In the genomic region with DNA sequence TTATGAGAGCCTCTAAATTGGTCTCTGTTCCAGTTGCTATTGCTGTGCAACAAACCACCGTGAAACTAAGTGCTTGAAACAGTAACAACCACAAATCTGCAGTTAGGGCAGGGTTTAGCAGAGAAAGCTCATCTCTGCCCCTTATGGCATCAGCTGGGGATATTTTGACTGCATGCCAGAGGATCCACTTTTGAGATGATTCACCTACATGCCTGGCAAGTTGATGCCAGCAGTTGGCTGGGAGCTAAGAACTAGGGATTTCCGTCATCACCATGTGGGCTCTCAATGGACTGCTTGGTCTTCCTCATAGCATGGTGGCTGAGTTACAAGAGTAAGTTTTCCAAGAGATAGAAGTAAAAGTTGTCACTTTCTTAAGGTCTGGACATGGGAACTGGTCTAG, we compare ENCODE assay signal across 26 cellular contexts. TPM values are rescaled to one million over a fixed set of nuclear protein-coding genes. Genes with fewer than 3 reads are reported as not detected.
DNase-seq lines count a peak whose midpoint lies in the region; ATAC-seq, FAIRE-seq and TF ChIP-seq lines count a peak whose summit lies in the region.
"Had no signal": no experiment of that assay in that cellular context is flagged by ENCODE, and none has a peak within 500 bp of the region (broad histone marks: within the 10 kb centered on the region; RNA-seq: fewer than 3 reads in every experiment).

No MANE protein-coding gene starts in this region.

- no peaks in the 10 kb centered on the region for H3K27me3 ChIP-seq in RWPE2 (ENCODE audit: insufficient read depth, poor library complexity, severe bottlenecking)
- H3K27me3 ChIP-seq: body of pancreas, colonic mucosa, SJCRH30 had no signal

- peaks cover 20% of the 10 kb centered on the region for H3K36me3 ChIP-seq in RWPE2 (ENCODE audit: low read depth)
- H3K36me3 ChIP-seq: colonic mucosa, SJCRH30 had no signal

- intact Hi-C loops in Right ventricle myocardium superior (cut with DNase I) = no loop called here
- intact Hi-C loops in posterior vena cava (cut with DNase I) = no loop called here

- peak overlapping the region; percentile 9 for H3K27ac ChIP-seq in RWPE2 (ENCODE audit: poor library complexity, severe bottlenecking)
- H3K27ac ChIP-seq: body of pancreas, colonic mucosa, SJCRH30 had no signal

- no peaks in the 10 kb centered on the region for H3K4me1 ChIP-seq in RWPE2 (ENCODE audit: insufficient read depth, poor library complexity, severe bottlenecking)
- H3K4me1 ChIP-seq: body of pancreas, colonic mucosa, SJCRH30 had no signal

- no peaks in the 10 kb centered on the region for H3K9me3 ChIP-seq in RWPE2 (ENCODE audit: severe bottlenecking)
- H3K9me3 ChIP-seq: body of pancreas, colonic mucosa, SJCRH30 had no signal

- FAIRE-seq in HTR-8/SVneo (lab: Jason Lieb, UNC) (no peak), GM12892 (lab: Jason Lieb, UNC) (no peak)
- FAIRE-seq: endometrium, G401.6, GM19239, H1, keratinocyte had no signal

- DNase-seq in EL (peak; percentile 55), HTR-8/SVneo (ENCODE audit: insufficient read length, low spot score) (peak; percentile 15), RWPE2 (ENCODE audit: low spot score) (no peak), glomerular visceral epithelial cell (ENCODE audit: extremely low spot score) (peak; percentile 79), Right ventricle myocardium superior (no peak), GM12892 (ENCODE audit: insufficient read length) (no peak), posterior vena cava (ENCODE audit: low spot score) (no peak)
- DNase-seq in stimulated activated CD4-positive, alpha-beta T cell treated with anti-CD3 and anti-CD28 coated beads, Interleukin-1b, Interleukin-23, amount 100 ng/mL, for 48 hours = no peak
- DNase-seq: activated CD8-positive, alpha-beta memory T cell treated with anti-CD3 and anti-CD28 coated beads for 24 hours; activated T-cell treated with anti-CD3 and anti-CD28 coated beads, Interleukin-2, amount 50 U/mL, for 72 hours; body of pancreas; colonic mucosa; hypothalamus; MM.1S; NCI-H187; NCI-H510A treated with DMSO at 0.1 percent for 48 hours; posterior cingulate gyrus; SJCRH30; stimulated activated CD4-positive, alpha-beta T cell treated with anti-CD3 and anti-CD28 coated beads, Interleukin-2, amount 100 ng/mL, for 48 hours had no signal

- no peak for TF ChIP-seq POLR2A in GM12892 (IDR thresholded peaks at IDR 0.05; ENCODE audit: low read depth, low read length)

- no peak for TF ChIP-seq CTCF in RWPE2 (IDR thresholded peaks at IDR 0.05; ENCODE audit: poor library complexity, severe bottlenecking)

- peak; percentile 86 for ATAC-seq in RWPE2 (ENCODE audit: low read depth)
- no peak for ATAC-seq in Right ventricle myocardium superior (ENCODE audit: poor library complexity)
- ATAC-seq: activated CD4-positive, CD25-positive, alpha-beta regulatory T cell treated with anti-CD3 and anti-CD28 coated beads, Interleukin-2, amount 50 U/mL, for 24 hours; activated T-cell treated with anti-CD3 and anti-CD28 coated beads, Interleukin-2, amount 50 U/mL, for 72 hours; body of pancreas had no signal

- no peak overlapping the region for H3K4me3 ChIP-seq in RWPE2 (ENCODE audit: severe bottlenecking)
- H3K4me3 ChIP-seq: body of pancreas, colonic mucosa, SJCRH30 had no signal

RNA-seq across cellular contexts. Expression of gene PLCB4, which starts 35.1 kb away (rescaled TPM):
- total RNA-seq in Right ventricle myocardium superior = 27.4 TPM
- polyA plus RNA-seq in GM12892 (2012; ENCODE audit: missing spikeins) = not detected
- total RNA-seq in posterior vena cava = 10 to 100 TPM; 40.4 to 53.3 TPM
- total RNA-seq: activated T-cell treated with anti-CD3 and anti-CD28 coated beads, Interleukin-2, amount 50 U/mL, for 72 hours; T-helper 2 cell treated with Interferon-gamma antibody and Interleukin-4, amounts not matched to agents 100 ng/mL and 5 ng/mL, for 36 hours had no signal

Comparison
In these comparisons a context has a peak if more than half of its experiments do, and no peak if none do; other contexts are left out.
1. DNase-seq: peak in EL (single experiment), HTR-8/SVneo (single experiment) and glomerular visceral epithelial cell (single experiment); none in RWPE2 (single experiment), Right ventricle myocardium superior (single experiment), GM12892 (single experiment), stimulated activated CD4-positive, alpha-beta T cell treated with anti-CD3 and anti-CD28 coated beads, Interleukin-1b, Interleukin-23, amount 100 ng/mL, for 48 hours (single experiment) and posterior vena cava (single experiment).